Comparison of ENCODE assay signal across 21 cellular contexts in the genomic region with DNA sequence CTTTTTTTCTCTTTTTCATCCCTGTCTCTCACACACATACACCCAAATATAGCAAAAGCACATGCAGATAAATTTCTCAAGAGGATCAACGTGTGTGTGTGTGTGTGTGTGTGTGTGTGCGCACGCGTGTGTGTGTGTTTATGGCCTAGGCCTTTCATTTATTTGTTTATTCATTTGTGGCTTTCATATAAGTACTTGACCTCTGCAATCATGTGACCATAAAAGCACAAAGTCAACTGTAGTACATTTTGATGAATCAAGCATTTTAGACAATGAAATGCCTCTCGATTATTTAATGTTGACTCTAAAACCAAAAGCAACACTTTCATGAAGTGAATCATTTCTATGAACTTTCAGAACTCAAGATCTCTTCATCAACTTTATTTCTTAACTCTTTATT.
"Had no signal": no experiment of that assay in that cellular context is flagged by ENCODE, and none has a peak within 500 bp of the region (broad histone marks: within the 10 kb centered on the region; RNA-seq: fewer than 3 reads in every experiment).

No MANE protein-coding gene starts in this region.

- H3K4me1 ChIP-seq: neural progenitor cell, parathyroid adenoma, right atrium auricular region, suprapubic skin, transverse colon, upper lobe of right lung, uterus had no signal

- H3K27me3 ChIP-seq: dorsolateral prefrontal cortex, neural progenitor cell, right atrium auricular region, suprapubic skin, transverse colon, upper lobe of right lung, uterus had no signal

- H3K27ac ChIP-seq: dorsolateral prefrontal cortex, epithelial cell of prostate, neural progenitor cell, parathyroid adenoma, right atrium auricular region, suprapubic skin, transverse colon, upper lobe of right lung, uterus had no signal

- H3K9me3 ChIP-seq: right atrium auricular region, suprapubic skin, transverse colon, upper lobe of right lung, uterus had no signal

- DNase-seq: dorsolateral prefrontal cortex; effector CD4-positive, alpha-beta T cell; endodermal cell; kidney; naive thymus-derived CD4-positive, alpha-beta T cell; stimulated activated CD4-positive, alpha-beta T cell treated with anti-CD3 and anti-CD28 coated beads, Interleukin-12 subunit alpha, Interleukin-12 subunit beta, amount 100 ng/mL, for 4 hours; stimulated activated CD4-positive, alpha-beta T cell treated with anti-CD3 and anti-CD28 coated beads, Interleukin-1b, Interleukin-23, amount 100 ng/mL, for 48 hours; stimulated activated CD4-positive, alpha-beta T cell treated with anti-CD3 and anti-CD28 coated beads, Interleukin-4, amount 100 ng/mL, for 1 hour; stimulated activated CD8-positive, alpha-beta memory T cell treated with anti-CD3 and anti-CD28 coated beads, Interleukin-4, amount 100 ng/mL, for 48 hours; stimulated activated naive CD4-positive, alpha-beta T cell; stimulated activated naive CD8-positive, alpha-beta T cell treated with anti-CD3 and anti-CD28 coated beads, Interleukin-15, amount 100 ng/mL, for 72 hours; transverse colon; upper lobe of right lung; uterus had no signal

- H3K4me3 ChIP-seq: dorsolateral prefrontal cortex, lung, neural progenitor cell, right atrium auricular region, smooth muscle cell, suprapubic skin, transverse colon, upper lobe of right lung, uterus had no signal

- H3K36me3 ChIP-seq: neural progenitor cell, right atrium auricular region, suprapubic skin, transverse colon, upper lobe of right lung, uterus had no signal
